ENCODE assay signal across 19 cellular contexts in genomic region chr10:78209987-78210386, GRCh38.
"Had no signal": no experiment of that assay in that cellular context is flagged by ENCODE, and none has a peak within 500 bp of the region (broad histone marks: within the 10 kb centered on the region; RNA-seq: fewer than 3 reads in every experiment).

No MANE protein-coding gene starts in this region.

- H3K27me3 ChIP-seq: neutrophil, uterus had no signal

- H3K9me3 ChIP-seq: neutrophil, uterus had no signal

- H3K36me3 ChIP-seq: neutrophil, uterus had no signal

- FAIRE-seq: endothelial cell of umbilical vein had no signal

- H3K27ac ChIP-seq: coronary artery, foreskin keratinocyte, neutrophil, uterus had no signal

- H3K4me1 ChIP-seq: foreskin keratinocyte had no signal

- H3K9me3 Mint-ChIP-seq: endodermal cell, nephron progenitor cell had no signal

- H3K4me3 ChIP-seq: coronary artery, lung, uterus had no signal

- H3K27ac Mint-ChIP-seq: endodermal cell, nephron progenitor cell had no signal

- H3K4me3 Mint-ChIP-seq: endodermal cell, nephron progenitor cell had no signal

- ATAC-seq: foreskin keratinocyte, left colon, left ventricle myocardium superior, sciatic nerve had no signal

- DNase-seq: effector CD4-positive, alpha-beta T cell; endodermal cell; erythroblast; foreskin keratinocyte; head of caudate nucleus; left colon; left ventricle myocardium superior; mesenchymal stem cell; midbrain; nephron progenitor cell; stimulated activated CD4-positive, alpha-beta T cell treated with anti-CD3 and anti-CD28 coated beads, Interleukin-2, amount 100 ng/mL, for 24 hours; stimulated activated naive CD4-positive, alpha-beta T cell treated with Interleukin-2 at 50 U/mL for 16 hours; trophoblast cell; uterus had no signal
